Comparison of ENCODE assay signal across 8 cellular contexts in the genomic region with DNA sequence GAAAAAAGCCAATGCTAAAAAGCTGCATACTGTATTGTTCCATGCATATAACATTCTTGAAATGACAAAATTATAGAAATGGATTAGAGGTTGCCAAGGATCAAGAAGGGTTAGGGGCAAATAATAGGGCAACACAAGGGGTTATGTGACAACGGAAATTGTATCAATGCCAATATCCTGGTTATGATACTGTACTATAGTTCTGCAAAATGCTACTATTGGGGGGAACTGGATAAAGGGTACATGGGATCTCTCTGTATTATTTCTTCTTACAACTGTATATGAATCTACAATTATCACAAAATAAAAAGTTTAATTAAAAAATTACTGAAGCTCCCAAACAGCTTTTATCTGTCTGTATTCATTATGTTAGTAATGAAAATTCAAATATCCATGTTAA.
"Had no signal": no experiment of that assay in that cellular context is flagged by ENCODE, and none has a peak within 500 bp of the region (broad histone marks: within the 10 kb centered on the region; RNA-seq: fewer than 3 reads in every experiment).

No MANE protein-coding gene starts in this region.

- DNase-seq: GDM1, GF-D8 had no signal

- FAIRE-seq: G401.6, GM12878, GM12891, GM12892, GM18507, GM19239 had no signal

- H3K4me3 ChIP-seq: GM12878 had no signal

- ATAC-seq: GM12878 had no signal
